In genomic region chr10:132774179-132774904, GRCh38 we compare ENCODE assay signal across 2 cellular contexts.
TF ChIP-seq lines count a peak whose summit lies in the region.

No MANE protein-coding gene starts in this region.

TF ChIP-seq in SK-N-SH treated with all-trans-retinoic acid at 6 μM for 48 hours, 23 proteins besides CTCF, POLR2A, EP300 and RAD21 (continued from another document):
- TF ChIP-seq PATZ1 (CRISPR knock-in tag; IDR thresholded peaks at IDR 0.05; ENCODE audit: borderline replicate concordance) (no peak), PPARA (CRISPR knock-in tag; IDR thresholded peaks at IDR 0.05; ENCODE audit: borderline replicate concordance) (no peak), TCF4 (CRISPR knock-in tag; IDR thresholded peaks at IDR 0.05; ENCODE audit: borderline replicate concordance) (no peak), ZC3H10 (CRISPR knock-in tag; IDR thresholded peaks at IDR 0.05) (no peak), TOX (CRISPR knock-in tag; IDR thresholded peaks at IDR 0.05; ENCODE audit: borderline replicate concordance) (no peak), CSDC2 (CRISPR knock-in tag; IDR thresholded peaks at IDR 0.05) (no peak), SNAI2 (CRISPR knock-in tag; IDR thresholded peaks at IDR 0.05) (no peak), ARNTL (CRISPR knock-in tag; IDR thresholded peaks at IDR 0.05; ENCODE audit: borderline replicate concordance, low read depth) (no peak)
TF ChIP-seq in SK-N-SH treated with all-trans-retinoic acid at 6 μM for 48 hours: peak in this region for 0.

TF ChIP-seq in SK-N-SH, 30 proteins besides CTCF, POLR2A, EP300 and RAD21 (continued from another document):
- TF ChIP-seq MAX (IDR thresholded peaks at IDR 0.05; ENCODE audit: low read depth) (no peak), RXRA (IDR thresholded peaks at IDR 0.05; ENCODE audit: borderline replicate concordance, low read depth) (no peak), REST (IDR thresholded peaks at IDR 0.05; ENCODE audit: low read depth, low read length) (no peak), POLR2AphosphoS5 (IDR thresholded peaks at IDR 0.05; ENCODE audit: low read depth, low read length) (no peak), NRF1 (IDR thresholded peaks at IDR 0.05; ENCODE audit: low read depth, low read length) (no peak)
